8 cellular contexts compared by ENCODE assay signal in the genomic region with DNA sequence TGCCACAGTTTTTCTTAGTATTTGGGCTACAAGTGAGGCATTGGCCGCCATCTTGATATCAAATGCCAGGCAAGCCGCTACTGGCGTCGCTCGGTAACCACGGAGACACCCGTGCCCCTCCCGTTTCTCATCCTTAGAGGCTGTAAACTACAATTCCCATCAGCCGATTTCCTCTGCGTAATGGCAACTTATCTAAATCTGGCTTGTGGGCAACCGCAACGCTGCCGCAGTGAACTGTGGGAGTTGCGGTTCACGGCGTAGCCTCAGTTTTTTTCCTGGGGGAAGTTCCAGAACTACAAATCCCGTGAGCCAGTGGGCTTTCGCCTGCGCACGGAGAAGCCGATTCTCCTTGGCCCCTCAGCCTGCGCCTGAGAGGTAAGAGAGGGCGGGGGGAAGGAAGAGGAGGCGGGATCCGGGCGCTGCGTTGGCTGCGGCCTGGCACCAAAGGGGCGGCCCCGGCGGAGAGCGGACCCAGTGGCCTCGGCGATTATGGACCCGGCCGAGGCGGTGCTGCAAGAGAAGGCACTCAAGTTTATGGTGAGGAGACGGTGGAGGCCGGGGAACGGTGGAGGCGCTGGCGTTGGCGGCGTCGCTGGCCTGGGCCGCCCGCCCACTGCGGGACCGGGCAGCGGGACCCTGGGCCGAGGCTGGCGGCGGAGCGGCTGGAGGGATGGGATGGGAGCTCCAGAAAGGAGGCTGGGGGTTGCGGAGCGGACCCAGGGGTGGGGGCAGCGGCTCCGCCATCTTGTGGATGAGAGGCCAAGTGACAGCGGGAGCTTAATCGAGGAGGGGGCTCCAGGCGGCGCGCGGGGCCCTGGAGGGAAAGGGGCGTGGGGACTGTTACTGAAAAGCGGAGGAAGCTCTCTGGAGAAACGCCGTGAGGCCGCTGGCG. TPM values are rescaled to one million over a fixed set of nuclear protein-coding genes. Genes with fewer than 3 reads are reported as not detected.
DNase-seq lines count a peak whose midpoint lies in the region; ATAC-seq and TF ChIP-seq lines count a peak whose summit lies in the region.

Gene BTRC (plus strand): TSS at position 474 of the 892 bp plus-strand sequence. CDS start 16 bp downstream, at position 490.

- H3K9me3 ChIP-seq in thymus (ENCODE audit: control insufficient read depth), result no peaks in the 10 kb centered on the region

- under 1% methylated on average over 70 of the region's 70 CpGs for WGBS in thymus

- H3K27me3 Mint-ChIP-seq in osteocyte (ENCODE audit: unreplicated experiment), result peaks cover 16% of the 10 kb centered on the region

- H3K36me3 Mint-ChIP-seq in osteocyte (ENCODE audit: unreplicated experiment), result peaks cover 2% of the 10 kb centered on the region

- peaks cover 24% of the 10 kb centered on the region for H3K4me1 Mint-ChIP-seq in osteocyte (ENCODE audit: unreplicated experiment)

- peak within 1 kb of the TSS; percentile 98 for H3K27ac Mint-ChIP-seq in osteocyte (ENCODE audit: unreplicated experiment)

- H3K4me3 ChIP-seq in GM12865 (ENCODE audit: low read depth, low read length) (peak within 1 kb of the TSS; percentile 90), thymus (ENCODE audit: low read length) (peak within 1 kb of the TSS; percentile 99)

- peak within 1 kb of the TSS; percentile 97 for H3K4me3 Mint-ChIP-seq in osteocyte (ENCODE audit: unreplicated experiment)

- peak; percentile 96 for ATAC-seq in HG02759 (IDR thresholded peaks at IDR 0.05; ENCODE audit: unreplicated experiment)

- TF ChIP-seq CTCF in GM12865 (IDR thresholded peaks at IDR 0.05; ENCODE audit: insufficient read depth, low read depth, low read length, missing control alignments) (no peak), osteocyte (IDR thresholded peaks at IDR 0.05) (peak; percentile 18)

- no peaks in the 10 kb centered on the region for H3K9me3 Mint-ChIP-seq in osteocyte (ENCODE audit: unreplicated experiment)

- intact Hi-C loops in head of caudate nucleus (cut with DNase I), result no loop called here

- DNase-seq in GM12865 (ENCODE audit: low read depth) (peak; percentile 99), NCI-H1417 (lab: John Stamatoyannopoulos, UW) (peak; percentile 93 to 99 (median 95)), SW 1271 (lab: John Stamatoyannopoulos, UW) (peak; percentile 93 to 97), head of caudate nucleus (peak; percentile 94 to 99 (median 98)), osteocyte (ENCODE audit: extremely low spot score, unreplicated experiment) (peak; percentile 98)
- peak; percentile 90 for DNase-seq in activated naive CD8-positive, alpha-beta T cell treated with anti-CD3 and anti-CD28 coated beads, Interleukin-2, amount 50 U/mL, for 16 hours (ENCODE audit: low read depth, low spot score)

- peak within 1 kb of the TSS; percentile 82 for H3K27ac ChIP-seq in thymus (ENCODE audit: low read depth)

- peaks cover 7% of the 10 kb centered on the region for H3K4me1 ChIP-seq in thymus (ENCODE audit: control insufficient read depth, insufficient read depth, low read length)

- no peaks in the 10 kb centered on the region for H3K36me3 ChIP-seq in thymus (ENCODE audit: control insufficient read depth, insufficient read depth)

- peaks cover 4% of the 10 kb centered on the region for H3K27me3 ChIP-seq in thymus (ENCODE audit: control insufficient read depth, insufficient read depth)

RNA-seq across cellular contexts. Expression of gene BTRC, which starts in this region (rescaled TPM):
- total RNA-seq in osteocyte, result 28.9 and 30.1 TPM in 2 replicates
- polyA plus RNA-seq in thymus, result 5.3 TPM

Comparison
In these comparisons a context has a peak if more than half of its experiments do, and no peak if none do; other contexts are left out.
1. Peak in every context shown above with its lines: DNase-seq, ATAC-seq, H3K4me3 ChIP-seq and H3K27ac ChIP-seq.